Comparison of ENCODE assay signal across 1 cellular context in the genomic region with DNA sequence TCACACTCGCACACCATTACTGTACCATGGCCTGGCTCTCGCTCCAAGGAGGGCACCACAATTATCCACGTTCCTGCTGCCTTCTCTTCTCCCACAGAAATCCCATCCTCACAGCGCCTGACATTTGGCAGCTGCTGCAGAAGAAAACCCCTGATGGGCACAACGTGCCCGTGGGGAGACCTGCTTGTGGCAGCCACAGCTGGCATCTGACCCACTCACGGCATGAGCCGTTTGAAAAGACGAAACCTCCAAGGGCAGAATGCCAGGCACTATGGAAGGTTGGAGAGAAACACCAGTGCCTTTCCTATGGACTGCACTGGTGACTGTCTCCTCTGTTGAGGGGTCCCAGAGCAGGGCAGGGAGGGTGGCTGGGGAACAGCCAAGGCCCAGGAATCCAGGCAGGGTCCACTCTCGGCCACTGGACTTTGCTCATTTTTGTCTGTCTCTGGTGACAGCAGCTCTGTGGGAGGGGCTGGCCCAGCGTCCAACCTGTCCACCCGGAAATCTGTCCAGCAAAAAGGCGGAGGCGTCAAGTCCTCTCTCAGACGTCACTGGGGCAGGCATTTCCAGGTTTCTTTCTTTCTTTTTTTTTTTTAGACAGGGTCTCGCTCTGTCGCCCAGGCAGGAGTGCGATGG.
A peak's percentile ranks its signal among the peaks of the same experiment; 100 is the strongest.
TF ChIP-seq lines count a peak whose summit lies in the region.

No MANE protein-coding gene starts in this region.

TF ChIP-seq in HepG2, 621 proteins besides CTCF, POLR2A, EP300 and RAD21 (continued from another document and continues in another):
- TF ChIP-seq, protein P1, sequence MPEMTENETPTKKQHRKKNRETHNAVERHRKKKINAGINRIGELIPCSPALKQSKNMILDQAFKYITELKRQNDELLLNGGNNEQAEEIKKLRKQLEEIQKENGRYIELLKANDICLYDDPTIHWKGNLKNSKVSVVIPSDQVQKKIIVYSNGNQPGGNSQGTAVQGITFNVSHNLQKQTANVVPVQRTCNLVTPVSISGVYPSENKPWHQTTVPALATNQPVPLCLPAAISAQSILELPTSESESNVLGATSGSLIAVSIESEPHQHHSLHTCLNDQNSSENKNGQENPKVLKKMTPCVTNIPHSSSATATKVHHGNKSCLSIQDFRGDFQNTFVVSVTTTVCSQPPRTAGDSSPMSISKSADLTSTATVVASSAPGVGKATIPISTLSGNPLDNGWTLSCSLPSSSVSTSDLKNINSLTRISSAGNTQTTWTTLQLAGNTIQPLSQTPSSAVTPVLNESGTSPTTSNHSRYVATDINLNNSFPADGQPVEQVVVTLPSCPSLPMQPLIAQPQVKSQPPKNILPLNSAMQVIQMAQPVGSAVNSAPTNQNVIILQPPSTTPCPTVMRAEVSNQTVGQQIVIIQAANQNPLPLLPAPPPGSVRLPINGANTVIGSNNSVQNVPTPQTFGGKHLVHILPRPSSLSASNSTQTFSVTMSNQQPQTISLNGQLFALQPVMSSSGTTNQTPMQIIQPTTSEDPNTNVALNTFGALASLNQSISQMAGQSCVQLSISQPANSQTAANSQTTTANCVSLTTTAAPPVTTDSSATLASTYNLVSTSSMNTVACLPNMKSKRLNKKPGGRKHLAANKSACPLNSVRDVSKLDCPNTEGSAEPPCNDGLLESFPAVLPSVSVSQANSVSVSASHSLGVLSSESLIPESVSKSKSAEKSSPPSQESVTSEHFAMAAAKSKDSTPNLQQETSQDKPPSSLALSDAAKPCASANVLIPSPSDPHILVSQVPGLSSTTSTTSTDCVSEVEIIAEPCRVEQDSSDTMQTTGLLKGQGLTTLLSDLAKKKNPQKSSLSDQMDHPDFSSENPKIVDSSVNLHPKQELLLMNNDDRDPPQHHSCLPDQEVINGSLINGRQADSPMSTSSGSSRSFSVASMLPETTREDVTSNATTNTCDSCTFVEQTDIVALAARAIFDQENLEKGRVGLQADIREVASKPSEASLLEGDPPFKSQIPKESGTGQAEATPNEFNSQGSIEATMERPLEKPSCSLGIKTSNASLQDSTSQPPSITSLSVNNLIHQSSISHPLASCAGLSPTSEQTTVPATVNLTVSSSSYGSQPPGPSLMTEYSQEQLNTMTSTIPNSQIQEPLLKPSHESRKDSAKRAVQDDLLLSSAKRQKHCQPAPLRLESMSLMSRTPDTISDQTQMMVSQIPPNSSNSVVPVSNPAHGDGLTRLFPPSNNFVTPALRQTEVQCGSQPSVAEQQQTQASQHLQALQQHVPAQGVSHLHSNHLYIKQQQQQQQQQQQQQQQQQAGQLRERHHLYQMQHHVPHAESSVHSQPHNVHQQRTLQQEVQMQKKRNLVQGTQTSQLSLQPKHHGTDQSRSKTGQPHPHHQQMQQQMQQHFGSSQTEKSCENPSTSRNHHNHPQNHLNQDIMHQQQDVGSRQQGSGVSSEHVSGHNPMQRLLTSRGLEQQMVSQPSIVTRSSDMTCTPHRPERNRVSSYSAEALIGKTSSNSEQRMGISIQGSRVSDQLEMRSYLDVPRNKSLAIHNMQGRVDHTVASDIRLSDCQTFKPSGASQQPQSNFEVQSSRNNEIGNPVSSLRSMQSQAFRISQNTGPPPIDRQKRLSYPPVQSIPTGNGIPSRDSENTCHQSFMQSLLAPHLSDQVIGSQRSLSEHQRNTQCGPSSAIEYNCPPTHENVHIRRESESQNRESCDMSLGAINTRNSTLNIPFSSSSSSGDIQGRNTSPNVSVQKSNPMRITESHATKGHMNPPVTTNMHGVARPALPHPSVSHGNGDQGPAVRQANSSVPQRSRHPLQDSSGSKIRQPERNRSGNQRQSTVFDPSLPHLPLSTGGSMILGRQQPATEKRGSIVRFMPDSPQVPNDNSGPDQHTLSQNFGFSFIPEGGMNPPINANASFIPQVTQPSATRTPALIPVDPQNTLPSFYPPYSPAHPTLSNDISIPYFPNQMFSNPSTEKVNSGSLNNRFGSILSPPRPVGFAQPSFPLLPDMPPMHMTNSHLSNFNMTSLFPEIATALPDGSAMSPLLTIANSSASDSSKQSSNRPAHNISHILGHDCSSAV (CRISPR knock-in tag; IDR thresholded peaks at IDR 0.05; ENCODE audit: borderline replicate concordance): no peak
- TF ChIP-seq, protein P2, sequence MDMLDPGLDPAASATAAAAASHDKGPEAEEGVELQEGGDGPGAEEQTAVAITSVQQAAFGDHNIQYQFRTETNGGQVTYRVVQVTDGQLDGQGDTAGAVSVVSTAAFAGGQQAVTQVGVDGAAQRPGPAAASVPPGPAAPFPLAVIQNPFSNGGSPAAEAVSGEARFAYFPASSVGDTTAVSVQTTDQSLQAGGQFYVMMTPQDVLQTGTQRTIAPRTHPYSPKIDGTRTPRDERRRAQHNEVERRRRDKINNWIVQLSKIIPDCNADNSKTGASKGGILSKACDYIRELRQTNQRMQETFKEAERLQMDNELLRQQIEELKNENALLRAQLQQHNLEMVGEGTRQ (IDR thresholded peaks at IDR 0.05; ENCODE audit: low read depth, low read length): no peak
- TF ChIP-seq, protein P2 (CRISPR knock-in tag; IDR thresholded peaks at IDR 0.05; ENCODE audit: borderline replicate concordance): no peak
- TF ChIP-seq FOXO4 (CRISPR knock-in tag; conservative IDR thresholded peaks at IDR 0.05) (no peak), ZNF768 (CRISPR knock-in tag; IDR thresholded peaks at IDR 0.05) (no peak), ZNF124 (CRISPR knock-in tag; IDR thresholded peaks at IDR 0.05) (no peak), ELF1 (CRISPR knock-in tag; IDR thresholded peaks at IDR 0.05) (peak; percentile 62), POGZ (CRISPR knock-in tag; IDR thresholded peaks at IDR 0.05) (no peak), ZFYVE20 (CRISPR knock-in tag; IDR thresholded peaks at IDR 0.05; ENCODE audit: borderline replicate concordance, low read depth) (no peak), SP4 (CRISPR knock-in tag; IDR thresholded peaks at IDR 0.05) (no peak), MZF1 (CRISPR knock-in tag; IDR thresholded peaks at IDR 0.05; ENCODE audit: borderline replicate concordance) (no peak), TAF1 (CRISPR knock-in tag; IDR thresholded peaks at IDR 0.05) (no peak), ZNF597 (CRISPR knock-in tag; IDR thresholded peaks at IDR 0.05) (no peak), EEA1 (CRISPR knock-in tag; IDR thresholded peaks at IDR 0.05; ENCODE audit: borderline replicate concordance) (no peak), MED13 (CRISPR knock-in tag; IDR thresholded peaks at IDR 0.05) (no peak), ZNF792 (CRISPR knock-in tag; IDR thresholded peaks at IDR 0.05) (no peak), PHF8 (CRISPR knock-in tag; IDR thresholded peaks at IDR 0.05) (no peak), ARNTL (CRISPR knock-in tag; IDR thresholded peaks at IDR 0.05) (no peak), DRAP1 (CRISPR knock-in tag; IDR thresholded peaks at IDR 0.05) (no peak), WIZ (CRISPR knock-in tag; IDR thresholded peaks at IDR 0.05) (no peak), ZNF746 (CRISPR knock-in tag; IDR thresholded peaks at IDR 0.05) (no peak; the same call in 1 of the 2 replicates), RCOR2 (CRISPR knock-in tag; IDR thresholded peaks at IDR 0.05) (no peak), ZNF335 (CRISPR knock-in tag; IDR thresholded peaks at IDR 0.05) (no peak), NCOA2 (CRISPR knock-in tag; IDR thresholded peaks at IDR 0.05) (no peak), THRA (CRISPR knock-in tag; IDR thresholded peaks at IDR 0.05; ENCODE audit: borderline replicate concordance) (no peak), DNMT1 (CRISPR knock-in tag; IDR thresholded peaks at IDR 0.05) (no peak), RBAK (CRISPR knock-in tag; IDR thresholded peaks at IDR 0.05) (no peak)
- TF ChIP-seq, protein P3, sequence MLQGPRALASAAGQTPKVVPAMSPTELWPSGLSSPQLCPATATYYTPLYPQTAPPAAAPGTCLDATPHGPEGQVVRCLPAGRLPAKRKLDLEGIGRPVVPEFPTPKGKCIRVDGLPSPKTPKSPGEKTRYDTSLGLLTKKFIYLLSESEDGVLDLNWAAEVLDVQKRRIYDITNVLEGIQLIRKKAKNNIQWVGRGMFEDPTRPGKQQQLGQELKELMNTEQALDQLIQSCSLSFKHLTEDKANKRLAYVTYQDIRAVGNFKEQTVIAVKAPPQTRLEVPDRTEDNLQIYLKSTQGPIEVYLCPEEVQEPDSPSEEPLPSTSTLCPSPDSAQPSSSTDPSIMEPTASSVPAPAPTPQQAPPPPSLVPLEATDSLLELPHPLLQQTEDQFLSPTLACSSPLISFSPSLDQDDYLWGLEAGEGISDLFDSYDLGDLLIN (CRISPR knock-in tag; IDR thresholded peaks at IDR 0.05; ENCODE audit: borderline replicate concordance): no peak
- TF ChIP-seq, protein P4, sequence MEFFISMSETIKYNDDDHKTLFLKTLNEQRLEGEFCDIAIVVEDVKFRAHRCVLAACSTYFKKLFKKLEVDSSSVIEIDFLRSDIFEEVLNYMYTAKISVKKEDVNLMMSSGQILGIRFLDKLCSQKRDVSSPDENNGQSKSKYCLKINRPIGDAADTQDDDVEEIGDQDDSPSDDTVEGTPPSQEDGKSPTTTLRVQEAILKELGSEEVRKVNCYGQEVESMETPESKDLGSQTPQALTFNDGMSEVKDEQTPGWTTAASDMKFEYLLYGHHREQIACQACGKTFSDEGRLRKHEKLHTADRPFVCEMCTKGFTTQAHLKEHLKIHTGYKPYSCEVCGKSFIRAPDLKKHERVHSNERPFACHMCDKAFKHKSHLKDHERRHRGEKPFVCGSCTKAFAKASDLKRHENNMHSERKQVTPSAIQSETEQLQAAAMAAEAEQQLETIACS (CRISPR knock-in tag; IDR thresholded peaks at IDR 0.05): no peak
- TF ChIP-seq, protein P5, sequence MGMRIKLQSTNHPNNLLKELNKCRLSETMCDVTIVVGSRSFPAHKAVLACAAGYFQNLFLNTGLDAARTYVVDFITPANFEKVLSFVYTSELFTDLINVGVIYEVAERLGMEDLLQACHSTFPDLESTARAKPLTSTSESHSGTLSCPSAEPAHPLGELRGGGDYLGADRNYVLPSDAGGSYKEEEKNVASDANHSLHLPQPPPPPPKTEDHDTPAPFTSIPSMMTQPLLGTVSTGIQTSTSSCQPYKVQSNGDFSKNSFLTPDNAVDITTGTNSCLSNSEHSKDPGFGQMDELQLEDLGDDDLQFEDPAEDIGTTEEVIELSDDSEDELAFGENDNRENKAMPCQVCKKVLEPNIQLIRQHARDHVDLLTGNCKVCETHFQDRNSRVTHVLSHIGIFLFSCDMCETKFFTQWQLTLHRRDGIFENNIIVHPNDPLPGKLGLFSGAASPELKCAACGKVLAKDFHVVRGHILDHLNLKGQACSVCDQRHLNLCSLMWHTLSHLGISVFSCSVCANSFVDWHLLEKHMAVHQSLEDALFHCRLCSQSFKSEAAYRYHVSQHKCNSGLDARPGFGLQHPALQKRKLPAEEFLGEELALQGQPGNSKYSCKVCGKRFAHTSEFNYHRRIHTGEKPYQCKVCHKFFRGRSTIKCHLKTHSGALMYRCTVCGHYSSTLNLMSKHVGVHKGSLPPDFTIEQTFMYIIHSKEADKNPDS (CRISPR knock-in tag; IDR thresholded peaks at IDR 0.05): no peak
- TF ChIP-seq, protein P6, sequence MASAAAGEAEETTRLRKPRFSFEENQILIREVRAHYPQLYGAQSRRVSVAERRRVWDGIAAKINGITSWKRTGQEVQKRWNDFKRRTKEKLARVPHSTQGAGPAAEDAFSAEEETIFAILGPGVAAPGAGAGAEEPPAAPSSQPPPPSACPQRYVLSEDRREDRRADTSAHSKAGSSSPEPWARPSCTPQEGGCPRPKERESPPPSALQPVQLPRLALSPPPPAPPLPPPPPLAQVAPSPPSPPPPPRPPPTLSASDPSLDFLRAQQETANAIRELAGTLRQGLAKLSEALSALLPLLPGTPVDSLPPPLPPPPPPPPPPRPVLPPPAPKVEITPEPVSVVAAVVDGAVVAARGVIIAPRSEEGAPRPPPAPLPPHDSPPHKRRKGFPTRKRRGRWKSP (CRISPR knock-in tag; IDR thresholded peaks at IDR 0.05): no peak
- TF ChIP-seq, protein P7, sequence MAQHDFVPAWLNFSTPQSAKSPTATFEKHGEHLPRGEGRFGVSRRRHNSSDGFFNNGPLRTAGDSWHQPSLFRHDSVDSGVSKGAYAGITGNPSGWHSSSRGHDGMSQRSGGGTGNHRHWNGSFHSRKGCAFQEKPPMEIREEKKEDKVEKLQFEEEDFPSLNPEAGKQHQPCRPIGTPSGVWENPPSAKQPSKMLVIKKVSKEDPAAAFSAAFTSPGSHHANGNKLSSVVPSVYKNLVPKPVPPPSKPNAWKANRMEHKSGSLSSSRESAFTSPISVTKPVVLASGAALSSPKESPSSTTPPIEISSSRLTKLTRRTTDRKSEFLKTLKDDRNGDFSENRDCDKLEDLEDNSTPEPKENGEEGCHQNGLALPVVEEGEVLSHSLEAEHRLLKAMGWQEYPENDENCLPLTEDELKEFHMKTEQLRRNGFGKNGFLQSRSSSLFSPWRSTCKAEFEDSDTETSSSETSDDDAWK (CRISPR knock-in tag; IDR thresholded peaks at IDR 0.05): no peak
